Comparison of ENCODE assay signal across 22 cellular contexts in genomic region chr5:41240390-41240789, GRCh38. TPM values are rescaled to one million over a fixed set of nuclear protein-coding genes. Genes with fewer than 3 reads are reported as not detected.
DNase-seq lines count a peak whose midpoint lies in the region; ATAC-seq, FAIRE-seq and TF ChIP-seq lines count a peak whose summit lies in the region.
"Had no signal": no experiment of that assay in that cellular context is flagged by ENCODE, and none has a peak within 500 bp of the region (broad histone marks: within the 10 kb centered on the region; RNA-seq: fewer than 3 reads in every experiment).

No MANE protein-coding gene starts in this region.

- no peaks in the 10 kb centered on the region for H3K27me3 Mint-ChIP-seq in natural killer cell (ENCODE audit: low read depth in 2 of 2)
- H3K27me3 Mint-ChIP-seq in natural killer cell treated with Interleukin-12 subunit alpha and Interleukin-12 subunit beta and Interleukin-15 and Interleukin-18, amount 100 ng/mL, for 72 hours, result no peaks in the 10 kb centered on the region
- no peaks in the 10 kb centered on the region for H3K27me3 Mint-ChIP-seq in activated T-helper 17 cell treated with anti-CD3 and anti-CD28 coated beads, Interleukin-2, amount 50 U/mL, for 72 hours
- H3K27me3 Mint-ChIP-seq: B cell had no signal

- H3K4me1 Mint-ChIP-seq in natural killer cell, result no peaks in the 10 kb centered on the region
- H3K4me1 Mint-ChIP-seq in natural killer cell treated with Interleukin-12 subunit alpha and Interleukin-12 subunit beta and Interleukin-15 and Interleukin-18, amount 100 ng/mL, for 72 hours (ENCODE audit: low read depth in 2 of 2), result no peaks in the 10 kb centered on the region
- no peaks in the 10 kb centered on the region for H3K4me1 Mint-ChIP-seq in activated T-helper 17 cell treated with anti-CD3 and anti-CD28 coated beads, Interleukin-2, amount 50 U/mL, for 72 hours
- H3K4me1 Mint-ChIP-seq: B cell had no signal

- TF ChIP-seq EP300 in gastroesophageal sphincter (IDR thresholded peaks at IDR 0.05), result no peak

- H3K4me1 ChIP-seq in gastroesophageal sphincter (no peaks in the 10 kb centered on the region), osteoblast (ENCODE audit: insufficient read depth, low read length) (no peaks in the 10 kb centered on the region)

- H3K36me3 ChIP-seq in gastroesophageal sphincter (no peaks in the 10 kb centered on the region), osteoblast (ENCODE audit: insufficient read depth, low read length) (no peaks in the 10 kb centered on the region)
- H3K36me3 ChIP-seq: BLaER1 treated with 17β-estradiol and CSF1 and Interleukin-3, amounts not matched to agents 10 nM and 100 nM had no signal

- H3K4me2 ChIP-seq in osteoblast (ENCODE audit: insufficient read depth, low read length), result no peak overlapping the region
- H3K4me2 ChIP-seq: BLaER1 treated with 17β-estradiol and CSF1 and Interleukin-3, amounts not matched to agents 10 nM and 100 nM had no signal

- intact Hi-C loops in natural killer cell (cut with micrococcal nuclease), result no loop called here

- H3K27me3 ChIP-seq in gastroesophageal sphincter (no peaks in the 10 kb centered on the region), osteoblast (ENCODE audit: insufficient read depth, low read length) (no peaks in the 10 kb centered on the region)
- H3K27me3 ChIP-seq: BLaER1 treated with 17β-estradiol and CSF1 and Interleukin-3, amounts not matched to agents 10 nM and 100 nM had no signal

- no peak for ATAC-seq in natural killer cell
- no peak for ATAC-seq in natural killer cell treated with Interleukin-12 subunit alpha and Interleukin-12 subunit beta and Interleukin-15 and Interleukin-18, amount 100 ng/mL, for 72 hours
- peak; percentile 25 for ATAC-seq in gastroesophageal sphincter
- no peak for ATAC-seq in activated T-helper 17 cell treated with anti-CD3 and anti-CD28 coated beads, Interleukin-2, amount 50 U/mL, for 72 hours (replicated peaks)
- ATAC-seq: CD8-positive, alpha-beta T cell; GM12878 had no signal

- H3K4me3 ChIP-seq in gastroesophageal sphincter (no peak overlapping the region), osteoblast (ENCODE audit: insufficient read depth, low read length) (no peak overlapping the region)
- H3K4me3 ChIP-seq: BLaER1 treated with 17β-estradiol and CSF1 and Interleukin-3, amounts not matched to agents 10 nM and 100 nM; GM12878 had no signal

- H3K79me2 ChIP-seq in osteoblast (ENCODE audit: insufficient read depth, low read length), result no peaks in the 10 kb centered on the region

- peaks cover 0 to 12% (median 0%) of the 10 kb centered on the region in 3 donors for H3K9me3 ChIP-seq in gastroesophageal sphincter
- no peaks in the 10 kb centered on the region for H3K9me3 ChIP-seq in osteoblast (ENCODE audit: low read depth, low read length)

- TF ChIP-seq CTCF in natural killer cell (IDR thresholded peaks at IDR 0.05), result no peak
- TF ChIP-seq CTCF in gastroesophageal sphincter (IDR thresholded peaks at IDR 0.05), result no peak
- TF ChIP-seq CTCF in osteoblast (IDR thresholded peaks at IDR 0.05; ENCODE audit: extremely low read depth, low read depth, low read length), result no peak

- no peak for FAIRE-seq in H54 (lab: Jason Lieb, UNC)
- FAIRE-seq: GM12878, H1 had no signal

- DNase-seq in natural killer cell (peak; percentile 11), osteoblast (ENCODE audit: insufficient read length, low spot score, missing footprints) (peak; percentile 43), NCI-H1436 treated with DMSO at 0.1 percent for 48 hours (lab: John Stamatoyannopoulos, UW) (no peak), H54 (ENCODE audit: insufficient read length, low spot score) (no peak)
- DNase-seq in natural killer cell treated with Interleukin-12 subunit alpha and Interleukin-12 subunit beta and Interleukin-15 and Interleukin-18, amount 100 ng/mL, for 72 hours (ENCODE audit: low spot score), result no peak
- DNase-seq: Calu3; CD8-positive, alpha-beta T cell; DMS53; DND-41; EL; HCEC 1CT; IMR-90 had no signal

- no peak overlapping the region for H3K27ac ChIP-seq in gastroesophageal sphincter
- no peak overlapping the region for H3K27ac ChIP-seq in osteoblast (ENCODE audit: low read depth, low read length)
- H3K27ac ChIP-seq: BLaER1 treated with 17β-estradiol and CSF1 and Interleukin-3, amounts not matched to agents 10 nM and 100 nM; HL-60 had no signal

- peaks cover 8 to 13% of the 10 kb centered on the region in 2 donors for H3K9me3 Mint-ChIP-seq in natural killer cell
- H3K9me3 Mint-ChIP-seq in natural killer cell treated with Interleukin-12 subunit alpha and Interleukin-12 subunit beta and Interleukin-15 and Interleukin-18, amount 100 ng/mL, for 72 hours, result peaks cover 19% of the 10 kb centered on the region
- H3K9me3 Mint-ChIP-seq in activated T-helper 17 cell treated with anti-CD3 and anti-CD28 coated beads, Interleukin-2, amount 50 U/mL, for 72 hours, result peaks cover 3% of the 10 kb centered on the region

- H3K36me3 Mint-ChIP-seq in natural killer cell, result no peaks in the 10 kb centered on the region
- no peaks in the 10 kb centered on the region for H3K36me3 Mint-ChIP-seq in natural killer cell treated with Interleukin-12 subunit alpha and Interleukin-12 subunit beta and Interleukin-15 and Interleukin-18, amount 100 ng/mL, for 72 hours
- H3K36me3 Mint-ChIP-seq in activated T-helper 17 cell treated with anti-CD3 and anti-CD28 coated beads, Interleukin-2, amount 50 U/mL, for 72 hours (ENCODE audit: low read depth), result no peaks in the 10 kb centered on the region
- H3K36me3 Mint-ChIP-seq: CD8-positive, alpha-beta T cell had no signal

- no peak for TF ChIP-seq POLR2A in gastroesophageal sphincter (IDR thresholded peaks at IDR 0.05)
- TF ChIP-seq POLR2A in H54 (IDR thresholded peaks at IDR 0.05; ENCODE audit: low read depth, low read length), result no peak

- H4K20me1 ChIP-seq in osteoblast (ENCODE audit: insufficient read depth, low read length), result no peaks in the 10 kb centered on the region
- H4K20me1 ChIP-seq: BLaER1 treated with 17β-estradiol and CSF1 and Interleukin-3, amounts not matched to agents 10 nM and 100 nM had no signal

- WGBS in gastroesophageal sphincter (ENCODE audit: low coverage in 1 of 2), 2 donors, result no CpG with 5 or more reads among the region's 3 CpGs

- H3K4me3 Mint-ChIP-seq in natural killer cell, result no peak overlapping the region
- H3K4me3 Mint-ChIP-seq in natural killer cell treated with Interleukin-12 subunit alpha and Interleukin-12 subunit beta and Interleukin-15 and Interleukin-18, amount 100 ng/mL, for 72 hours, result no peak overlapping the region
- no peak overlapping the region for H3K4me3 Mint-ChIP-seq in activated T-helper 17 cell treated with anti-CD3 and anti-CD28 coated beads, Interleukin-2, amount 50 U/mL, for 72 hours
- H3K4me3 Mint-ChIP-seq: B cell; CD8-positive, alpha-beta T cell had no signal

- no peak overlapping the region for H2AFZ ChIP-seq in osteoblast (ENCODE audit: low read length)

- H3K27ac Mint-ChIP-seq in natural killer cell, result no peak overlapping the region
- H3K27ac Mint-ChIP-seq in natural killer cell treated with Interleukin-12 subunit alpha and Interleukin-12 subunit beta and Interleukin-15 and Interleukin-18, amount 100 ng/mL, for 72 hours, result no peak overlapping the region
- H3K27ac Mint-ChIP-seq in activated T-helper 17 cell treated with anti-CD3 and anti-CD28 coated beads, Interleukin-2, amount 50 U/mL, for 72 hours, result no peak overlapping the region
- H3K27ac Mint-ChIP-seq: B cell; CD8-positive, alpha-beta T cell had no signal

RNA-seq across cellular contexts. Expression of gene C6, which starts 27.1 kb away (rescaled TPM):
- total RNA-seq in natural killer cell (not detected), gastroesophageal sphincter (1 to 10 TPM; 1.7 to 9.2 (median 3.5) TPM), osteoblast (under 0.01 TPM in 1 of 2 replicates, not detected in the other)
- total RNA-seq in natural killer cell treated with Interleukin-12 subunit alpha and Interleukin-12 subunit beta and Interleukin-15 and Interleukin-18, amount 100 ng/mL, for 72 hours, result not detected
- total RNA-seq in activated T-helper 17 cell treated with anti-CD3 and anti-CD28 coated beads, Interleukin-2, amount 50 U/mL, for 72 hours, result not detected
- total RNA-seq: A172; B cell; Calu3; CD8-positive, alpha-beta T cell; G401; H1; HT1080 had no signal

Comparison
In these comparisons a context has a peak if more than half of its experiments do, and no peak if none do; other contexts are left out.
1. DNase-seq: peak in natural killer cell (single experiment) and osteoblast (single experiment); none in natural killer cell treated with Interleukin-12 subunit alpha and Interleukin-12 subunit beta and Interleukin-15 and Interleukin-18, amount 100 ng/mL, for 72 hours (single experiment), NCI-H1436 treated with DMSO at 0.1 percent for 48 hours (single experiment) and H54 (single experiment).